In the genomic region with DNA sequence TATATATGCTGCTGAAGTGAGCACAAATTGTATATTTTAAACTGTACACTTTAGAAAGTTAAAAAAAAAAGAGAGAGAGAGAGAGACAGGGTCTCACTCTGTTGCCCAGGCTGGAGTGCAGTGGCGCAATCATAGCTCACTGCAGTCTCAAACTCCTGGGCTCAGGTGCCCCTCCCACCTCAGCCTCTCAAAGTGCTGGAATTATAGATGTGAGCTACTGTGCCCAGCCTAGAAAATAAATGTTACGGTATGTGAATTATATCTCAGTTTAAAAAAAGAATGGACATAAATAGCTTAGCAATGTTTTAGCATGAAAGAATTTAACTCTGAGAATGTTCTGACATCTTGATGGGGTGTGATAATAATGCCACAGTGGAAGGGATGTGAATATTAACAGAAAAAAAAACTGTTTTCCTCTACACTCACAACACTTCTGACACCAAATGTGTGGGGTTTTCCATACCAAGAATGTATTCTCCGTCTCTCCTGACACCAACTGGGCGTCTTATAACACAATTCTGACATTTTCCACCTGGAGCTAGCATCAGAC, we compare ENCODE assay signal across 20 cellular contexts.
"Had no signal": no experiment of that assay in that cellular context is flagged by ENCODE, and none has a peak within 500 bp of the region (broad histone marks: within the 10 kb centered on the region; RNA-seq: fewer than 3 reads in every experiment).

No MANE protein-coding gene starts in this region.

- H3K36me3 ChIP-seq: colonic mucosa, left lung, prostate gland, sigmoid colon, thyroid gland, upper lobe of left lung, vagina had no signal

- H3K4me1 Mint-ChIP-seq: endodermal cell; naive thymus-derived CD4-positive, alpha-beta T cell; nephron progenitor cell had no signal

- H3K9me3 ChIP-seq: colonic mucosa, left lung, prostate gland, sigmoid colon, thyroid gland, upper lobe of left lung, vagina had no signal

- H3K4me1 ChIP-seq: colonic mucosa, left lung, parathyroid adenoma, prostate gland, thyroid gland, upper lobe of left lung, vagina had no signal

- DNase-seq: cerebellar nuclear complex; colonic mucosa; effector CD4-positive, alpha-beta T cell; endodermal cell; islet precursor cell; left lung; mesenchymal stem cell; midbrain; naive thymus-derived CD4-positive, alpha-beta T cell; nephron progenitor cell; sigmoid colon; small intestine; stimulated activated CD4-positive, alpha-beta T cell treated with anti-CD3 and anti-CD28 coated beads, Interleukin-2, amount 100 ng/mL, for 48 hours; stimulated activated naive CD4-positive, alpha-beta T cell treated with Interleukin-2 at 50 U/mL for 16 hours; thyroid gland; upper lobe of left lung had no signal

- ATAC-seq: left lung; naive thymus-derived CD4-positive, alpha-beta T cell had no signal

- H3K4me3 ChIP-seq: colonic mucosa, left lung, lung, prostate gland, sigmoid colon, thyroid gland, upper lobe of left lung, vagina had no signal

- H3K27me3 ChIP-seq: colonic mucosa, left lung, sigmoid colon, thyroid gland, upper lobe of left lung, vagina had no signal

- H3K27ac ChIP-seq: colonic mucosa, left lung, parathyroid adenoma, prostate gland, thyroid gland, upper lobe of left lung, vagina had no signal

- H3K27ac Mint-ChIP-seq: endodermal cell; naive thymus-derived CD4-positive, alpha-beta T cell; nephron progenitor cell had no signal

- H3K4me3 Mint-ChIP-seq: endodermal cell; naive thymus-derived CD4-positive, alpha-beta T cell; nephron progenitor cell had no signal

- H3K36me3 Mint-ChIP-seq: naive thymus-derived CD4-positive, alpha-beta T cell had no signal
